In the genomic region with DNA sequence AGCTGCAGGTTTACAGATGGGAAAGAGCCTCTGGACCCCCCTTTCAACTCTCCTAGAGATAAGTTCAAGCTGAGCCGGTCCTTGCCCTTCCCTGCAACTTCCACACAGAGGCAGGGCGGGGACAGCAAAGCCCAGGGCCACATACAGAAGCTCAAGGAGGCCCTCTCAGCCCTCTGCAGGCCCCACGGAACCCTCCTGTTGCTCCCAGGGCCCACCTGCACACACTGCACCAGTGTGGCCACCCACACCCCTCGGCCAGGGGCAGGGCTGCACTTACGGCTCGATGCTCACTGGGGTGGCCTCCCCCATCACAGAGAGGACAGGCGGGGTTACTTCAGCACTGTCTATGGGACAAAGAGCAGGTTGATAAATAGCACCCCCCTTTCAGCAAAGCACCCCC, we compare ENCODE assay signal across 15 cellular contexts. TPM values are rescaled to one million over a fixed set of nuclear protein-coding genes. Genes with fewer than 3 reads are reported as not detected.
DNase-seq lines count a peak whose midpoint lies in the region; ATAC-seq, FAIRE-seq and TF ChIP-seq lines count a peak whose summit lies in the region.
"Had no signal": no experiment of that assay in that cellular context is flagged by ENCODE, and none has a peak within 500 bp of the region (broad histone marks: within the 10 kb centered on the region; RNA-seq: fewer than 3 reads in every experiment).

No MANE protein-coding gene starts in this region.

- H3K9me3 Mint-ChIP-seq in activated naive CD8-positive, alpha-beta T cell treated with anti-CD3 and anti-CD28 coated beads, Interleukin-2, amount 10 ng/mL, durations not matched to agents 7 days and 5 days, result no peaks in the 10 kb centered on the region
- no peaks in the 10 kb centered on the region for H3K9me3 Mint-ChIP-seq in activated naive CD8-positive, alpha-beta T cell treated with anti-CD3 and anti-CD28 coated beads, Interleukin-2, amount 50 U/mL, for 24 hours
- no peaks in the 10 kb centered on the region for H3K9me3 Mint-ChIP-seq in activated CD4-positive, alpha-beta memory T cell treated with anti-CD3 and anti-CD28 coated beads, Interleukin-2, amount 10 ng/mL, durations not matched to agents 7 days and 5 days
- H3K9me3 Mint-ChIP-seq: neural crest cell had no signal

- H3K4me1 Mint-ChIP-seq in activated naive CD8-positive, alpha-beta T cell treated with anti-CD3 and anti-CD28 coated beads, Interleukin-2, amount 10 ng/mL, durations not matched to agents 7 days and 5 days, result peaks cover 20% of the 10 kb centered on the region
- peaks cover 43% of the 10 kb centered on the region for H3K4me1 Mint-ChIP-seq in activated naive CD8-positive, alpha-beta T cell treated with anti-CD3 and anti-CD28 coated beads, Interleukin-2, amount 50 U/mL, for 24 hours
- peaks cover 48% of the 10 kb centered on the region for H3K4me1 Mint-ChIP-seq in activated CD4-positive, alpha-beta memory T cell treated with anti-CD3 and anti-CD28 coated beads, Interleukin-2, amount 10 ng/mL, durations not matched to agents 7 days and 5 days

- no peak for DNase-seq in activated naive CD8-positive, alpha-beta T cell treated with anti-CD3 and anti-CD28 coated beads, Interleukin-2, amount 10 ng/mL, durations not matched to agents 7 days and 5 days
- no peak for DNase-seq in activated naive CD8-positive, alpha-beta T cell treated with anti-CD3 and anti-CD28 coated beads, Interleukin-2, amount 50 U/mL, for 24 hours
- DNase-seq in activated CD4-positive, alpha-beta memory T cell treated with anti-CD3 and anti-CD28 coated beads, Interleukin-2, amount 10 ng/mL, durations not matched to agents 7 days and 5 days, result no peak
- DNase-seq in lower lobe of right lung (no peak), tibial nerve (ENCODE audit: low spot score in 2 of 2) (no peak), OCI-M1 (lab: John Stamatoyannopoulos, UW) (no peak), small intestine (no peak), posterior cingulate gyrus (no peak)
- DNase-seq: activated CD4-positive, CD25-positive, alpha-beta regulatory T cell; DMS79 treated with DMSO at 0.1 percent for 48 hours; NCI-H1930; SK-N-SH; stimulated activated CD4-positive, alpha-beta T cell treated with anti-CD3 and anti-CD28 coated beads, Interleukin-12 subunit alpha, Interleukin-12 subunit beta, amount 100 ng/mL, for 4 hours had no signal

- H3K4me3 Mint-ChIP-seq in activated naive CD8-positive, alpha-beta T cell treated with anti-CD3 and anti-CD28 coated beads, Interleukin-2, amount 10 ng/mL, durations not matched to agents 7 days and 5 days, result no peak overlapping the region
- no peak overlapping the region for H3K4me3 Mint-ChIP-seq in activated naive CD8-positive, alpha-beta T cell treated with anti-CD3 and anti-CD28 coated beads, Interleukin-2, amount 50 U/mL, for 24 hours
- no peak overlapping the region for H3K4me3 Mint-ChIP-seq in activated CD4-positive, alpha-beta memory T cell treated with anti-CD3 and anti-CD28 coated beads, Interleukin-2, amount 10 ng/mL, durations not matched to agents 7 days and 5 days
- H3K4me3 Mint-ChIP-seq: neural crest cell had no signal

- H3K4me3 ChIP-seq in lower lobe of right lung, result no peak overlapping the region
- no peak overlapping the region for H3K4me3 ChIP-seq in tibial nerve
- no peak overlapping the region for H3K4me3 ChIP-seq in small intestine (ENCODE audit: low read depth in 1 of 2, low read length in 2 of 2)

- TF ChIP-seq CTCF in lower lobe of right lung (IDR thresholded peaks at IDR 0.05), result no peak
- no peak for TF ChIP-seq CTCF in tibial nerve (IDR thresholded peaks at IDR 0.05)

- WGBS in tibial nerve, 2 donors, result 83 to 88% methylated on average over 7 of the region's 7 CpGs
- WGBS in small intestine, 3 donors, result 84 to 93% (median 92%) methylated on average over 7 of the region's 7 CpGs

- H3K4me1 ChIP-seq in lower lobe of right lung (peaks cover 65% of the 10 kb centered on the region), tibial nerve (peaks cover 0 to 100% (median 59%) of the 10 kb centered on the region in 4 donors), small intestine (ENCODE audit: control insufficient read depth in 2 of 2, insufficient read depth in 1 of 2, low read depth in 1 of 2, low read length in 1 of 2) (peaks cover 8 to 10% of the 10 kb centered on the region in 2 donors)

- ATAC-seq in activated naive CD8-positive, alpha-beta T cell treated with anti-CD3 and anti-CD28 coated beads, Interleukin-2, amount 10 ng/mL, durations not matched to agents 7 days and 5 days (ENCODE audit: low read depth), result no peak
- no peak for ATAC-seq in activated naive CD8-positive, alpha-beta T cell treated with anti-CD3 and anti-CD28 coated beads, Interleukin-2, amount 50 U/mL, for 24 hours
- no peak for ATAC-seq in lower lobe of right lung
- ATAC-seq: left lobe of liver had no signal

- H3K36me3 ChIP-seq in lower lobe of right lung (peaks cover 91% of the 10 kb centered on the region), tibial nerve (peaks cover 2 to 72% (median 37%) of the 10 kb centered on the region in 3 donors), small intestine (ENCODE audit: control insufficient read depth in 2 of 2, insufficient read depth in 2 of 2, low read length in 2 of 2) (peaks cover 34 to 47% of the 10 kb centered on the region in 2 donors)

- TF ChIP-seq EP300 in tibial nerve (IDR thresholded peaks at IDR 0.05), result no peak

- intact Hi-C loops in lower lobe of right lung (cut with DNase I), result loop anchor here (10.0 kb wide), 1 partner anchor 98 kb away; no protein-coding TSS in a partner anchor
- intact Hi-C loops in posterior cingulate gyrus (cut with DNase I), result loop anchor here (10.0 kb wide), 1 partner anchor 58 kb away; no protein-coding TSS in a partner anchor

- H3K27me3 Mint-ChIP-seq in activated naive CD8-positive, alpha-beta T cell treated with anti-CD3 and anti-CD28 coated beads, Interleukin-2, amount 10 ng/mL, durations not matched to agents 7 days and 5 days, result no peaks in the 10 kb centered on the region
- no peaks in the 10 kb centered on the region for H3K27me3 Mint-ChIP-seq in activated naive CD8-positive, alpha-beta T cell treated with anti-CD3 and anti-CD28 coated beads, Interleukin-2, amount 50 U/mL, for 24 hours
- no peaks in the 10 kb centered on the region for H3K27me3 Mint-ChIP-seq in activated CD4-positive, alpha-beta memory T cell treated with anti-CD3 and anti-CD28 coated beads, Interleukin-2, amount 10 ng/mL, durations not matched to agents 7 days and 5 days

- H3K27me3 ChIP-seq in lower lobe of right lung (ENCODE audit: low read depth) (no peaks in the 10 kb centered on the region), tibial nerve (no peaks in the 10 kb centered on the region), small intestine (ENCODE audit: control insufficient read depth in 2 of 2, insufficient read depth in 2 of 2, low read length in 2 of 2) (no peaks in the 10 kb centered on the region)

- H3K9me3 ChIP-seq in lower lobe of right lung (no peaks in the 10 kb centered on the region), tibial nerve (no peaks in the 10 kb centered on the region), small intestine (ENCODE audit: control insufficient read depth, low read depth) (no peaks in the 10 kb centered on the region)
- H3K9me3 ChIP-seq: SK-N-SH had no signal

- peaks cover 32% of the 10 kb centered on the region for H3K36me3 Mint-ChIP-seq in activated naive CD8-positive, alpha-beta T cell treated with anti-CD3 and anti-CD28 coated beads, Interleukin-2, amount 10 ng/mL, durations not matched to agents 7 days and 5 days
- H3K36me3 Mint-ChIP-seq in activated naive CD8-positive, alpha-beta T cell treated with anti-CD3 and anti-CD28 coated beads, Interleukin-2, amount 50 U/mL, for 24 hours (ENCODE audit: low read depth), result peaks cover 69% of the 10 kb centered on the region
- H3K36me3 Mint-ChIP-seq in activated CD4-positive, alpha-beta memory T cell treated with anti-CD3 and anti-CD28 coated beads, Interleukin-2, amount 10 ng/mL, durations not matched to agents 7 days and 5 days (ENCODE audit: low read depth), result peaks cover 74% of the 10 kb centered on the region

- H3K27ac Mint-ChIP-seq in activated naive CD8-positive, alpha-beta T cell treated with anti-CD3 and anti-CD28 coated beads, Interleukin-2, amount 10 ng/mL, durations not matched to agents 7 days and 5 days, result peak overlapping the region; percentile 61
- H3K27ac Mint-ChIP-seq in activated naive CD8-positive, alpha-beta T cell treated with anti-CD3 and anti-CD28 coated beads, Interleukin-2, amount 50 U/mL, for 24 hours, result no peak overlapping the region
- H3K27ac Mint-ChIP-seq in activated CD4-positive, alpha-beta memory T cell treated with anti-CD3 and anti-CD28 coated beads, Interleukin-2, amount 10 ng/mL, durations not matched to agents 7 days and 5 days, result peak overlapping the region; percentile 62

- FAIRE-seq in small intestine (lab: Jason Lieb, UNC), result no peak

- H3K27ac ChIP-seq in lower lobe of right lung (peak overlapping the region; percentile 70), tibial nerve (peak overlapping the region in 3 of 4 donors; percentile 77 to 88 (median 87)), small intestine (ENCODE audit: low read depth in 1 of 2, low read length in 1 of 2) (peak overlapping the region in 1 of 2 donors; percentile 18)

- POLR2A ChIA-PET in activated naive CD8-positive, alpha-beta T cell treated with anti-CD3 and anti-CD28 coated beads, Interleukin-2, amount 10 ng/mL, durations not matched to agents 7 days and 5 days (lab: Charles Lee), result interaction anchor here (1.2 to 4.2 kb wide), 2 partner anchors 32 to 159 kb away, joined by 3 to 33 read pairs; a partner anchor contains a TSS
- POLR2A ChIA-PET in activated CD4-positive, alpha-beta memory T cell treated with anti-CD3 and anti-CD28 coated beads, Interleukin-2, amount 10 ng/mL, durations not matched to agents 7 days and 5 days (lab: Charles Lee), result interaction anchor here (1.1 to 3.5 kb wide), 3 partner anchors 14 to 30 kb away, joined by 3 to 14 read pairs (median 3); a partner anchor contains a TSS

- TF ChIP-seq POLR2A in tibial nerve (IDR thresholded peaks at IDR 0.05), result no peak

- CTCF ChIA-PET in activated CD4-positive, alpha-beta memory T cell treated with anti-CD3 and anti-CD28 coated beads, Interleukin-2, amount 10 ng/mL, durations not matched to agents 7 days and 5 days (lab: Charles Lee), result interaction anchor here (0.7 to 6.6 kb wide), 7 partner anchors 16 to 99 kb away, joined by 4 to 130 read pairs (median 17); no protein-coding TSS in a partner anchor

RNA-seq across cellular contexts. Expression of a gene that starts 13.0 kb away (rescaled TPM):
- 10 to 100 TPM; 32.1 to 34.9 TPM for total RNA-seq in activated naive CD8-positive, alpha-beta T cell treated with anti-CD3 and anti-CD28 coated beads, Interleukin-2, amount 10 ng/mL, durations not matched to agents 7 days and 5 days
- 10 to 100 TPM; 28.2 to 30.0 TPM for total RNA-seq in activated CD4-positive, alpha-beta memory T cell treated with anti-CD3 and anti-CD28 coated beads, Interleukin-2, amount 10 ng/mL, durations not matched to agents 7 days and 5 days
- total RNA-seq in lower lobe of right lung (24.4 TPM), tibial nerve (10 to 100 TPM; 21.2 to 43.5 (median 34.2) TPM)
- polyA plus RNA-seq in small intestine, result 10 to 100 TPM; 10.8 to 23.5 (median 17.0) TPM
